Comparison of ENCODE assay signal across 11 cellular contexts in genomic region chr2:67561411-67561965, GRCh38.
DNase-seq lines count a peak whose midpoint lies in the region; ATAC-seq, FAIRE-seq and TF ChIP-seq lines count a peak whose summit lies in the region.
"Had no signal": no experiment of that assay in that cellular context is flagged by ENCODE, and none has a peak within 500 bp of the region (broad histone marks: within the 10 kb centered on the region; RNA-seq: fewer than 3 reads in every experiment).

No MANE protein-coding gene starts in this region.

- TF ChIP-seq CTCF in stomach (IDR thresholded peaks at IDR 0.05) (no peak), natural killer cell (IDR thresholded peaks at IDR 0.05) (no peak)

- no peaks in the 10 kb centered on the region for H3K4me1 Mint-ChIP-seq in natural killer cell

- DNase-seq in HTR-8/SVneo (ENCODE audit: insufficient read length, low spot score), result peak; percentile 72
- DNase-seq in adipocyte (ENCODE audit: low read depth), result peak; percentile 37
- DNase-seq in left ventricle myocardium superior, result peak; percentile 82
- DNase-seq in stomach, result peak; percentile 66
- DNase-seq in natural killer cell, result no peak
- DNase-seq in D341Med (ENCODE audit: low spot score), result no peak
- DNase-seq: activated naive CD4-positive, alpha-beta T cell treated with anti-CD3 and anti-CD28 coated beads for 36 hours; substantia nigra; T-helper 1 cell had no signal

- H3K27ac Mint-ChIP-seq in natural killer cell, result no peak overlapping the region
- H3K27ac Mint-ChIP-seq: activated naive CD4-positive, alpha-beta T cell treated with anti-CD3 and anti-CD28 coated beads for 36 hours had no signal

- H3K27me3 ChIP-seq in adipocyte (replicated peaks; ENCODE audit: control insufficient read depth, insufficient read depth, low read length), result no peaks in the 10 kb centered on the region
- H3K27me3 ChIP-seq in stomach, result no peaks in the 10 kb centered on the region

- 16 to 31% (median 23%) methylated on average over 9 of the region's 9 CpGs for WGBS in stomach, 5 donors

- no peaks in the 10 kb centered on the region for H3K36me3 Mint-ChIP-seq in natural killer cell

- H3K9me3 ChIP-seq in adipocyte (ENCODE audit: control insufficient read depth, low read length) (no peaks in the 10 kb centered on the region), stomach (no peaks in the 10 kb centered on the region)
- H3K9me3 ChIP-seq: HAP-1 had no signal

- TF ChIP-seq POLR2A in stomach (IDR thresholded peaks at IDR 0.05), result no peak

- H3K36me3 ChIP-seq in adipocyte (ENCODE audit: control insufficient read depth, insufficient read depth, low read length, severe bottlenecking) (no peaks in the 10 kb centered on the region), stomach (no peaks in the 10 kb centered on the region)
- H3K36me3 ChIP-seq: HAP-1 had no signal

- H3K4me3 Mint-ChIP-seq in natural killer cell, result no peak overlapping the region
- H3K4me3 Mint-ChIP-seq: activated naive CD4-positive, alpha-beta T cell treated with anti-CD3 and anti-CD28 coated beads for 36 hours had no signal

- H3K4me1 ChIP-seq in adipocyte (ENCODE audit: control insufficient read depth, insufficient read depth, low read length) (peaks cover 49% of the 10 kb centered on the region), stomach (peaks cover 0 to 21% (median 10%) of the 10 kb centered on the region in 4 donors)
- H3K4me1 ChIP-seq: HAP-1 had no signal

- ATAC-seq in left ventricle myocardium superior (peak; percentile 91), HG03159 (IDR thresholded peaks at IDR 0.05; ENCODE audit: unreplicated experiment) (no peak), natural killer cell (no peak)

- H3K4me3 ChIP-seq in adipocyte (ENCODE audit: low read length), result no peak overlapping the region
- H3K4me3 ChIP-seq in stomach, result no peak overlapping the region
- H3K4me3 ChIP-seq: HAP-1 had no signal

- H3K9me3 Mint-ChIP-seq in natural killer cell, result peaks cover 0 to 4% of the 10 kb centered on the region in 2 donors
- H3K9me3 Mint-ChIP-seq: activated naive CD4-positive, alpha-beta T cell treated with anti-CD3 and anti-CD28 coated beads for 36 hours had no signal

- peak overlapping the region; percentile 16 to 69 (median 46) for H3K27ac ChIP-seq in stomach

- peak; percentile 94 for FAIRE-seq in HTR-8/SVneo (lab: Jason Lieb, UNC)

- intact Hi-C loops in left ventricle myocardium superior (cut with micrococcal nuclease) (no loop called here), stomach (cut with DNase I; ENCODE audit: low total_unique reads) (no loop called here), natural killer cell (cut with micrococcal nuclease) (no loop called here)

- no peak for TF ChIP-seq EP300 in stomach (IDR thresholded peaks at IDR 0.05)

- no peak overlapping the region for H3K9ac ChIP-seq in adipocyte (ENCODE audit: low read length)

- H3K27me3 Mint-ChIP-seq in natural killer cell (ENCODE audit: low read depth in 2 of 2), result peaks cover 4 to 12% of the 10 kb centered on the region in 2 donors

Comparison
In these comparisons a context has a peak if more than half of its experiments do, and no peak if none do; other contexts are left out.
1. DNase-seq: peak in HTR-8/SVneo (single experiment), adipocyte (single experiment), left ventricle myocardium superior (single experiment) and stomach (single experiment); none in natural killer cell (single experiment) and D341Med (single experiment).